Comparison of ENCODE assay signal across 15 cellular contexts in genomic region chr11:131866535-131867400, GRCh38.
DNase-seq lines count a peak whose midpoint lies in the region; ATAC-seq and TF ChIP-seq lines count a peak whose summit lies in the region.
"Had no signal": no experiment of that assay in that cellular context is flagged by ENCODE, and none has a peak within 500 bp of the region (broad histone marks: within the 10 kb centered on the region; RNA-seq: fewer than 3 reads in every experiment).

No MANE protein-coding gene starts in this region.

- H3K27ac Mint-ChIP-seq in brain (peak overlapping the region in 3 of 5 experiments; percentile 3 to 69 (median 17)), progenitor cell of endocrine pancreas (no peak overlapping the region)
- H3K27ac Mint-ChIP-seq: stimulated activated memory B cell treated with anti-CD40 and anti-IgM and Interleukin-4, amounts not matched to agents 10 μg/mL and 1 μg/mL and 100 μg/mL, for 72 hours; T-helper 17 cell had no signal

- no peak for ATAC-seq in GM21723 (IDR thresholded peaks at IDR 0.05; ENCODE audit: unreplicated experiment)
- ATAC-seq: stimulated activated memory B cell treated with anti-CD40 and anti-IgM and Interleukin-4, amounts not matched to agents 10 μg/mL and 1 μg/mL and 100 μg/mL, for 72 hours; T-helper 17 cell had no signal

- H3K9me3 Mint-ChIP-seq in brain: no peaks in the 10 kb centered on the region
- no peaks in the 10 kb centered on the region for H3K9me3 Mint-ChIP-seq in progenitor cell of endocrine pancreas (ENCODE audit: low read depth)

- H3K27me3 Mint-ChIP-seq in brain: peaks cover 13% of the 10 kb centered on the region
- H3K27me3 Mint-ChIP-seq in progenitor cell of endocrine pancreas: peaks cover 55% of the 10 kb centered on the region
- H3K27me3 Mint-ChIP-seq: stimulated activated memory B cell treated with anti-CD40 and anti-IgM and Interleukin-4, amounts not matched to agents 10 μg/mL and 1 μg/mL and 100 μg/mL, for 72 hours; T-helper 17 cell had no signal

- H3K36me3 ChIP-seq in HUES48 (ENCODE audit: control insufficient read depth, insufficient read depth, low read length): no peaks in the 10 kb centered on the region
- H3K36me3 ChIP-seq: SJCRH30, tibial artery, WERI-Rb-1 had no signal

- peak; percentile 19 to 40 for TF ChIP-seq CTCF in brain (conservative IDR thresholded peaks at IDR 0.05)
- TF ChIP-seq CTCF in fibroblast of pulmonary artery (IDR thresholded peaks at IDR 0.05; ENCODE audit: low read length, missing control alignments): peak; percentile 10
- peak; percentile 17 for TF ChIP-seq CTCF in progenitor cell of endocrine pancreas (IDR thresholded peaks at IDR 0.05; ENCODE audit: unreplicated experiment)

- DNase-seq in fibroblast of pulmonary artery (ENCODE audit: low read depth): no peak
- DNase-seq in progenitor cell of endocrine pancreas (ENCODE audit: low spot score, unreplicated experiment): no peak
- DNase-seq in kidney tubule cell (ENCODE audit: low spot score): no peak
- DNase-seq in GF-D8 (lab: John Stamatoyannopoulos, UW): no peak
- DNase-seq: activated naive CD4-positive, alpha-beta T cell; T-helper 17 cell had no signal

- H3K4me3 ChIP-seq in HUES48 (ENCODE audit: low read depth, low read length) (no peak overlapping the region), fibroblast of pulmonary artery (replicated peaks; ENCODE audit: low read depth, low read length) (no peak overlapping the region)
- H3K4me3 ChIP-seq: coronary artery, PC-9, SJCRH30, tibial artery had no signal

- H3K9me3 ChIP-seq in HUES48 (ENCODE audit: control insufficient read depth, insufficient read depth, low read length): no peaks in the 10 kb centered on the region
- H3K9me3 ChIP-seq: SJCRH30, tibial artery had no signal

- peaks cover 47% of the 10 kb centered on the region for H3K4me1 ChIP-seq in HUES48 (ENCODE audit: control insufficient read depth, insufficient read depth, low read length)
- H3K4me1 ChIP-seq: SJCRH30, tibial artery had no signal

- H3K4me3 Mint-ChIP-seq in brain (no peak overlapping the region), progenitor cell of endocrine pancreas (ENCODE audit: low read depth) (no peak overlapping the region)
- H3K4me3 Mint-ChIP-seq: stimulated activated memory B cell treated with anti-CD40 and anti-IgM and Interleukin-4, amounts not matched to agents 10 μg/mL and 1 μg/mL and 100 μg/mL, for 72 hours; T-helper 17 cell had no signal

- H3K27me3 ChIP-seq in HUES48 (ENCODE audit: control insufficient read depth, insufficient read depth, low read length): no peaks in the 10 kb centered on the region
- H3K27me3 ChIP-seq: SJCRH30, tibial artery had no signal

- H3K9ac ChIP-seq in HUES48 (ENCODE audit: low read depth, low read length): no peak overlapping the region

- peaks cover 49% of the 10 kb centered on the region for H3K4me1 Mint-ChIP-seq in brain
- no peaks in the 10 kb centered on the region for H3K4me1 Mint-ChIP-seq in progenitor cell of endocrine pancreas (ENCODE audit: low read depth)
- H3K4me1 Mint-ChIP-seq: stimulated activated memory B cell treated with anti-CD40 and anti-IgM and Interleukin-4, amounts not matched to agents 10 μg/mL and 1 μg/mL and 100 μg/mL, for 72 hours; T-helper 17 cell had no signal

- H3K36me3 Mint-ChIP-seq in brain (no peaks in the 10 kb centered on the region), progenitor cell of endocrine pancreas (ENCODE audit: insufficient read depth) (no peaks in the 10 kb centered on the region)
- H3K36me3 Mint-ChIP-seq: stimulated activated memory B cell treated with anti-CD40 and anti-IgM and Interleukin-4, amounts not matched to agents 10 μg/mL and 1 μg/mL and 100 μg/mL, for 72 hours had no signal

- H3K27ac ChIP-seq in HUES48 (ENCODE audit: low read depth, low read length): peak overlapping the region; percentile 16
- H3K27ac ChIP-seq: coronary artery, PC-9, SJCRH30, tibial artery, WERI-Rb-1 had no signal
